1 cellular context compared by ENCODE assay signal in genomic region chr1:28265577-28265976, GRCh38.
TF ChIP-seq lines count a peak whose summit lies in the region.

No MANE protein-coding gene starts in this region.

TF ChIP-seq in HEK293, 187 proteins besides CTCF, POLR2A, EP300 and RAD21 (continued from another document):
- TF ChIP-seq INSM2 (tag by site-specific recombination; IDR thresholded peaks at IDR 0.05) (no peak), PRDM1 (tag by site-specific recombination; IDR thresholded peaks at IDR 0.05) (peak; percentile 58), TRIM28 (IDR thresholded peaks at IDR 0.05; ENCODE audit: borderline replicate concordance, low read length) (0 out of 2 replicates have a peak, but pooled peaks have one; percentile 30), ZBTB8A (tag by site-specific recombination; IDR thresholded peaks at IDR 0.05) (peak; percentile 24; the same call in 1 of the 2 replicates), ZIC2 (tag by site-specific recombination; IDR thresholded peaks at IDR 0.05) (peak; percentile 40; the same call in 1 of the 2 replicates), ZNF214 (tag by site-specific recombination; IDR thresholded peaks at IDR 0.05; ENCODE audit: borderline replicate concordance) (no peak), ZFP69B (tag by site-specific recombination; IDR thresholded peaks at IDR 0.05) (no peak), SCRT2 (tag by site-specific recombination; IDR thresholded peaks at IDR 0.05) (peak; percentile 44)
